ENCODE assay signal across 1 cellular context in the genomic region with DNA sequence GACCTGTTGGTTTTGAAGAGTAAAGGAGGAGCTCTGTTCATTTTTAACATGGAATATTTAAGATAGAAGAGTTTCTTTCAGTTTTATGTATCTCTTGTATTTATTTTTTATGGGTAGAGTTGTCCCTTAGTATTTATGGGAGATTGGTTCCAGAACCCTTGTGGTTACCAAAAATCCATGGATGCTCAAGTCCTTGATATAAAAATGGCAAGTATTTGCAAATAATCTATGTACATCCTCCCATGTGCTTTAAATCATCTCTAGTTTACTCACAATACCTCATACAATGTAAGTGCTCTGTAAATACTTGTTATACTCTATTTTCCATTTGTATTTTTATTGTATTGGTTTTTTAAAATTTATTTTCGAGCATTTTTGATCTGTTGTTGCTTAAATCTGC.
TF ChIP-seq lines count a peak whose summit lies in the region.

No MANE protein-coding gene starts in this region.

TF ChIP-seq in SK-N-SH treated with all-trans-retinoic acid at 6 μM for 48 hours, 23 proteins besides CTCF, POLR2A, EP300 and RAD21 (continued from another document):
- TF ChIP-seq, protein P1, sequence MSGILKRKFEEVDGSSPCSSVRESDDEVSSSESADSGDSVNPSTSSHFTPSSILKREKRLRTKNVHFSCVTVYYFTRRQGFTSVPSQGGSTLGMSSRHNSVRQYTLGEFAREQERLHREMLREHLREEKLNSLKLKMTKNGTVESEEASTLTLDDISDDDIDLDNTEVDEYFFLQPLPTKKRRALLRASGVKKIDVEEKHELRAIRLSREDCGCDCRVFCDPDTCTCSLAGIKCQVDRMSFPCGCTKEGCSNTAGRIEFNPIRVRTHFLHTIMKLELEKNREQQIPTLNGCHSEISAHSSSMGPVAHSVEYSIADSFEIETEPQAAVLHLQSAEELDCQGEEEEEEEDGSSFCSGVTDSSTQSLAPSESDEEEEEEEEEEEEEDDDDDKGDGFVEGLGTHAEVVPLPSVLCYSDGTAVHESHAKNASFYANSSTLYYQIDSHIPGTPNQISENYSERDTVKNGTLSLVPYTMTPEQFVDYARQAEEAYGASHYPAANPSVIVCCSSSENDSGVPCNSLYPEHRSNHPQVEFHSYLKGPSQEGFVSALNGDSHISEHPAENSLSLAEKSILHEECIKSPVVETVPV (CRISPR knock-in tag; IDR thresholded peaks at IDR 0.05), result no peak
- TF ChIP-seq OSR1 (CRISPR knock-in tag; IDR thresholded peaks at IDR 0.05), result no peak
- no peak for TF ChIP-seq ZNF565 (CRISPR knock-in tag; conservative IDR thresholded peaks at IDR 0.05; ENCODE audit: low read depth)
- no peak for TF ChIP-seq ESRRG (CRISPR knock-in tag; IDR thresholded peaks at IDR 0.05)
- TF ChIP-seq, protein P2, sequence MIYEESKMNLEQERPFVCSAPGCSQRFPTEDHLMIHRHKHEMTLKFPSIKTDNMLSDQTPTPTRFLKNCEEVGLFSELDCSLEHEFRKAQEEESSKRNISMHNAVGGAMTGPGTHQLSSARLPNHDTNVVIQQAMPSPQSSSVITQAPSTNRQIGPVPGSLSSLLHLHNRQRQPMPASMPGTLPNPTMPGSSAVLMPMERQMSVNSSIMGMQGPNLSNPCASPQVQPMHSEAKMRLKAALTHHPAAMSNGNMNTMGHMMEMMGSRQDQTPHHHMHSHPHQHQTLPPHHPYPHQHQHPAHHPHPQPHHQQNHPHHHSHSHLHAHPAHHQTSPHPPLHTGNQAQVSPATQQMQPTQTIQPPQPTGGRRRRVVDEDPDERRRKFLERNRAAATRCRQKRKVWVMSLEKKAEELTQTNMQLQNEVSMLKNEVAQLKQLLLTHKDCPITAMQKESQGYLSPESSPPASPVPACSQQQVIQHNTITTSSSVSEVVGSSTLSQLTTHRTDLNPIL (CRISPR knock-in tag; IDR thresholded peaks at IDR 0.05; ENCODE audit: low read depth), result no peak
- TF ChIP-seq ZC3H10 (CRISPR knock-in tag; IDR thresholded peaks at IDR 0.05), result no peak
- TF ChIP-seq TSHZ2 (CRISPR knock-in tag; IDR thresholded peaks at IDR 0.05), result no peak
- TF ChIP-seq TCF4 (CRISPR knock-in tag; IDR thresholded peaks at IDR 0.05; ENCODE audit: borderline replicate concordance), result no peak
- TF ChIP-seq ZFP3 (CRISPR knock-in tag; IDR thresholded peaks at IDR 0.05), result no peak
- TF ChIP-seq SNAI2 (CRISPR knock-in tag; IDR thresholded peaks at IDR 0.05), result no peak
- no peak for TF ChIP-seq ZNF8 (CRISPR knock-in tag; IDR thresholded peaks at IDR 0.05)
- no peak for TF ChIP-seq PPARA (CRISPR knock-in tag; IDR thresholded peaks at IDR 0.05; ENCODE audit: borderline replicate concordance)
- no peak for TF ChIP-seq RARB (CRISPR knock-in tag; IDR thresholded peaks at IDR 0.05)
- TF ChIP-seq ZNF70 (CRISPR knock-in tag; IDR thresholded peaks at IDR 0.05), result no peak
- TF ChIP-seq BACH2 (CRISPR knock-in tag; IDR thresholded peaks at IDR 0.05; ENCODE audit: borderline replicate concordance), result no peak
- no peak for TF ChIP-seq ZFP30 (CRISPR knock-in tag; IDR thresholded peaks at IDR 0.05)
